In the genomic region with DNA sequence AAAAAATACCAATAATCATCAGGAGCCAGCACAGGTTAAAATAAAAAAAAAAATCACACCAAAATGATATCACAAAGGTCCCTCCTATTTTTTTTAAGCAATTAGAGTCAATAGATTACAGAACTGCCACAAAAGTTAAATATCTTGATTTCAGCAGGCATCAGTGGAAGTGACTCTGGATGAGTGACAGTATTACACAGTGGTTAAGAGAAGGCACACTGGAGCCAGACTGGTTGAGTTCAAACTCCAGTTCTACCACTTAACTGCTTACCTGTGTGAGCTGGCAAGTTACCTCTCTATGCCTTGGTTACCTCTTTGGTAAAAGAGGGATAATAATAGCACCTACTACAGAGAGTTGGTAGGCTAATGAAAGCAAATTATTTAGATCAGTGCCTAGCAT, we compare ENCODE assay signal across 20 cellular contexts.
A peak's percentile ranks its signal among the peaks of the same experiment; 100 is the strongest.
DNase-seq lines count a peak whose midpoint lies in the region; ATAC-seq and TF ChIP-seq lines count a peak whose summit lies in the region.
"Had no signal": no experiment of that assay in that cellular context is flagged by ENCODE, and none has a peak within 500 bp of the region (broad histone marks: within the 10 kb centered on the region; RNA-seq: fewer than 3 reads in every experiment).

No MANE protein-coding gene starts in this region.

- intact Hi-C loops in activated CD4-positive, alpha-beta T cell treated with anti-CD3 and anti-CD28 coated beads for 36 hours (cut with DNase I, micrococcal nuclease) = no loop called here
- intact Hi-C loops in activated CD4-positive, alpha-beta T cell treated with anti-CD3 and anti-CD28 coated beads, Interleukin-2, amount 10 ng/mL, durations not matched to agents 24 days and 14 days (cut with micrococcal nuclease) = no loop called here
- intact Hi-C loops in CD14-positive monocyte (cut with micrococcal nuclease) = no loop called here

- peak overlapping the region; percentile 8 for H3K27ac Mint-ChIP-seq in activated CD4-positive, alpha-beta T cell treated with anti-CD3 and anti-CD28 coated beads for 36 hours
- H3K27ac Mint-ChIP-seq in activated CD4-positive, alpha-beta T cell treated with anti-CD3 and anti-CD28 coated beads, Interleukin-2, amount 10 ng/mL, durations not matched to agents 24 days and 14 days = no peak overlapping the region
- H3K27ac Mint-ChIP-seq in CD14-positive monocyte = peak overlapping the region in 6 of 7 donors; percentile 43 to 79 (median 66)
- peak overlapping the region; percentile 3 for H3K27ac Mint-ChIP-seq in T-helper 17 cell
- peak overlapping the region; percentile 31 for H3K27ac Mint-ChIP-seq in memory B cell
- H3K27ac Mint-ChIP-seq: CD4-positive, alpha-beta T cell had no signal

- no peaks in the 10 kb centered on the region for H3K9me3 Mint-ChIP-seq in activated CD4-positive, alpha-beta T cell treated with anti-CD3 and anti-CD28 coated beads for 36 hours (ENCODE audit: low read depth)
- no peaks in the 10 kb centered on the region for H3K9me3 Mint-ChIP-seq in activated CD4-positive, alpha-beta T cell treated with anti-CD3 and anti-CD28 coated beads, Interleukin-2, amount 10 ng/mL, durations not matched to agents 24 days and 14 days
- H3K9me3 Mint-ChIP-seq in CD14-positive monocyte (peaks cover 0 to 2% (median 0%) of the 10 kb centered on the region in 7 donors), memory B cell (no peaks in the 10 kb centered on the region)
- H3K9me3 Mint-ChIP-seq: CD4-positive, alpha-beta T cell; IgD-negative memory B cell had no signal

- no peak for TF ChIP-seq CTCF in CD14-positive monocyte (IDR thresholded peaks at IDR 0.05)

- no peaks in the 10 kb centered on the region for H3K27me3 Mint-ChIP-seq in activated CD4-positive, alpha-beta T cell treated with anti-CD3 and anti-CD28 coated beads for 36 hours
- H3K27me3 Mint-ChIP-seq in activated CD4-positive, alpha-beta T cell treated with anti-CD3 and anti-CD28 coated beads, Interleukin-2, amount 10 ng/mL, durations not matched to agents 24 days and 14 days = no peaks in the 10 kb centered on the region
- no peaks in the 10 kb centered on the region for H3K27me3 Mint-ChIP-seq in CD14-positive monocyte (ENCODE audit: low read depth in 3 of 3)
- H3K27me3 Mint-ChIP-seq in T-helper 17 cell = no peaks in the 10 kb centered on the region
- no peaks in the 10 kb centered on the region for H3K27me3 Mint-ChIP-seq in memory B cell
- H3K27me3 Mint-ChIP-seq: CD4-positive, alpha-beta T cell; IgD-negative memory B cell had no signal

- no peaks in the 10 kb centered on the region for H3K4me1 Mint-ChIP-seq in activated CD4-positive, alpha-beta T cell treated with anti-CD3 and anti-CD28 coated beads for 36 hours
- peaks cover 11% of the 10 kb centered on the region for H3K4me1 Mint-ChIP-seq in activated CD4-positive, alpha-beta T cell treated with anti-CD3 and anti-CD28 coated beads, Interleukin-2, amount 10 ng/mL, durations not matched to agents 24 days and 14 days
- H3K4me1 Mint-ChIP-seq in CD14-positive monocyte = peaks cover 15% of the 10 kb centered on the region
- peaks cover 12% of the 10 kb centered on the region for H3K4me1 Mint-ChIP-seq in T-helper 17 cell
- peaks cover 25% of the 10 kb centered on the region for H3K4me1 Mint-ChIP-seq in memory B cell

- POLR2A ChIA-PET in activated CD4-positive, alpha-beta T cell treated with anti-CD3 and anti-CD28 coated beads for 36 hours (lab: Charles Lee) = no interaction called here

- DNase-seq in activated CD4-positive, alpha-beta T cell treated with anti-CD3 and anti-CD28 coated beads for 36 hours = no peak
- no peak for DNase-seq in activated CD4-positive, alpha-beta T cell treated with anti-CD3 and anti-CD28 coated beads, Interleukin-2, amount 10 ng/mL, durations not matched to agents 24 days and 14 days
- no peak for DNase-seq in CD14-positive monocyte (ENCODE audit: low spot score)
- DNase-seq in T-helper 17 cell = no peak
- DNase-seq in memory B cell (ENCODE audit: low spot score in 2 of 2) = no peak
- no peak for DNase-seq in pons (ENCODE audit: low spot score)
- DNase-seq in NCI-H345 treated with DMSO at 0.1 percent for 48 hours (lab: John Stamatoyannopoulos, UW; ENCODE audit: unreplicated experiment) = no peak
- DNase-seq in CD1c-positive myeloid dendritic cell (ENCODE audit: extremely low spot score) = no peak
- DNase-seq: ACHN; CD4-positive, alpha-beta T cell; NCI-H1048; NCI-H1417 treated with DMSO at 0.1 percent for 48 hours; NCI-H187; NCI-H2081 treated with DMSO at 0.1 percent for 48 hours; NCI-H2171; NCI-H510A treated with DMSO at 0.1 percent for 48 hours; NCI-H774 had no signal

- peaks cover 10% of the 10 kb centered on the region for H3K36me3 Mint-ChIP-seq in activated CD4-positive, alpha-beta T cell treated with anti-CD3 and anti-CD28 coated beads for 36 hours (ENCODE audit: low read depth)
- peaks cover 27% of the 10 kb centered on the region for H3K36me3 Mint-ChIP-seq in activated CD4-positive, alpha-beta T cell treated with anti-CD3 and anti-CD28 coated beads, Interleukin-2, amount 10 ng/mL, durations not matched to agents 24 days and 14 days (ENCODE audit: low read depth)
- peaks cover 30 to 43% of the 10 kb centered on the region in 2 donors for H3K36me3 Mint-ChIP-seq in CD14-positive monocyte
- H3K36me3 Mint-ChIP-seq in T-helper 17 cell (ENCODE audit: low read depth) = peaks cover 9% of the 10 kb centered on the region
- H3K36me3 Mint-ChIP-seq in memory B cell = peaks cover 44% of the 10 kb centered on the region

- ATAC-seq in activated CD4-positive, alpha-beta T cell treated with anti-CD3 and anti-CD28 coated beads for 36 hours = no peak
- ATAC-seq in T-helper 17 cell (no peak), memory B cell (ENCODE audit: low read depth) (no peak)
- ATAC-seq: Panc1, SK-N-SH treated with all-trans-retinoic acid at 6 μM for 48 hours had no signal

- CTCF ChIA-PET in activated CD4-positive, alpha-beta T cell treated with anti-CD3 and anti-CD28 coated beads for 36 hours (lab: Charles Lee) = no interaction called here

- H3K9me3 ChIP-seq in T-helper 17 cell (ENCODE audit: control insufficient read depth, low read length, poor library complexity, severe bottlenecking) = no peaks in the 10 kb centered on the region

- no peak overlapping the region for H3K4me3 Mint-ChIP-seq in activated CD4-positive, alpha-beta T cell treated with anti-CD3 and anti-CD28 coated beads for 36 hours
- H3K4me3 Mint-ChIP-seq in activated CD4-positive, alpha-beta T cell treated with anti-CD3 and anti-CD28 coated beads, Interleukin-2, amount 10 ng/mL, durations not matched to agents 24 days and 14 days = no peak overlapping the region
- H3K4me3 Mint-ChIP-seq in CD14-positive monocyte (no peak overlapping the region), T-helper 17 cell (no peak overlapping the region), memory B cell (no peak overlapping the region)
- H3K4me3 Mint-ChIP-seq: CD4-positive, alpha-beta T cell had no signal
